Comparison of ENCODE assay signal across 6 cellular contexts in the genomic region with DNA sequence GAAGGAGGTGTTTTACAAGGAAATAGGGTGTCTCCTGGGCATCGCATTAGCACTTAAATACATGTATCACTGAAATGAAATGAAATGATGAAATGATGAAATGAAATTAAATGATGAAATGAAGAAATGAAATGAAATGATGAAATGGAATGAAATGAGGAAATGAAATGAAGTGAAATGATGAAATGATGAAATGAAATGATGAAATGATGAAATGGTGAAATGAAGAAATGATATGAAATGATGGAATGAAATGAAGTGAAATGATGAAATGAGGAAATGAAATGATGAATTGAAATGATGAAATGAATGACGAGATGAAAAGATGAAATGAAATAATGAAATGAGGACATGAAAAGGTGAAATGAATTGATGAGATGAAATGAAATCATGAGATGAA.
DNase-seq lines count a peak whose midpoint lies in the region; ATAC-seq, FAIRE-seq and TF ChIP-seq lines count a peak whose summit lies in the region.
"Not testable (repeated sequence)": the region's sequence is repeated elsewhere in the genome, so short reads cannot be mapped to it uniquely, and the experiment has no call there.

No MANE protein-coding gene starts in this region.

- H2AFZ ChIP-seq in GM12878 (ENCODE audit: control insufficient read depth, low read depth, low read length); HepG2 (ENCODE audit: low read length): not testable (repeated sequence)

- in situ Hi-C loops in GM12878 (cut with MboI); HepG2 (cut with HindIII; ENCODE audit: extremely low pct_ligation_motif_present, low pct_unique_long_range_greater_than_20kb): not testable (repeated sequence)

- TF ChIP-seq CTCF in Caco-2 (IDR thresholded peaks at IDR 0.05; ENCODE audit: insufficient read depth in 1 of 2, low read depth in 1 of 2, low read length in 1 of 2, severe bottlenecking in 1 of 2, unreplicated experiment in 1 of 2); HEK293 (tag by site-specific recombination; IDR thresholded peaks at IDR 0.05); GM12878 (IDR thresholded peaks at IDR 0.05 in 2 of 3, conservative IDR thresholded peaks at IDR 0.05 in 1 of 3; ENCODE audit: control insufficient read depth in 2 of 3, extremely low read depth in 1 of 3, insufficient read depth in 1 of 3, low read depth in 3 of 3, low read length in 3 of 3); chondrocyte (IDR thresholded peaks at IDR 0.05); HepG2 (CRISPR knock-in tag; IDR thresholded peaks at IDR 0.05): not testable (repeated sequence)

- not testable (repeated sequence) for H3K27me3 Mint-ChIP-seq in Caco-2 (ENCODE audit: insufficient read depth, unreplicated experiment); chondrocyte (ENCODE audit: low read depth)

- BruUV-seq in Caco-2 (replicated peaks; lab: Mats Ljungman, UMichigan); GM12878 (replicated peaks; lab: Mats Ljungman, UMichigan); HepG2 (replicated peaks; lab: Mats Ljungman, UMichigan): not testable (repeated sequence)

- not testable (repeated sequence) for H4K20me1 ChIP-seq in GM12878 (ENCODE audit: control insufficient read depth, insufficient read depth); HepG2 (ENCODE audit: insufficient read depth, low read length)

- TF ChIP-seq EP300 in GM12878 (IDR thresholded peaks at IDR 0.05; ENCODE audit: borderline replicate concordance in 1 of 2, control insufficient read depth in 1 of 2, low read depth in 2 of 2, low read length in 2 of 2); HepG2 (IDR thresholded peaks at IDR 0.05; ENCODE audit: low read depth in 2 of 2, low read length in 2 of 2); HepG2 (CRISPR knock-in tag; IDR thresholded peaks at IDR 0.05; ENCODE audit: borderline replicate concordance): not testable (repeated sequence)

- not testable (repeated sequence) for H3K4me1 ChIP-seq in Caco-2; HEK293 (ENCODE audit: control insufficient read depth, insufficient read depth, low read length); GM12878 (ENCODE audit: control insufficient read depth, insufficient read depth, low read length); HepG2 (ENCODE audit: insufficient read depth, low read length)

- TF ChIP-seq RAD21 in GM12878 (IDR thresholded peaks at IDR 0.05; ENCODE audit: insufficient read depth, low read depth, low read length); HepG2 (CRISPR knock-in tag; IDR thresholded peaks at IDR 0.05): not testable (repeated sequence)

- intact Hi-C loops in Caco-2 (cut with micrococcal nuclease; ENCODE audit: unreplicated experiment); GM12878 (cut with micrococcal nuclease; ENCODE audit: unreplicated experiment); HepG2 (cut with micrococcal nuclease; ENCODE audit: unreplicated experiment): not testable (repeated sequence)

- RAD21 ChIA-PET in GM12878 (lab: Charles Lee; ENCODE audit: unreplicated experiment) = not testable (repeated sequence)

- not testable (repeated sequence) for DNase-seq in Caco-2; GM12878 (ENCODE audit: low read depth, low spot score); chondrocyte (ENCODE audit: low spot score); HepG2 (ENCODE audit: low spot score)
- peak; percentile 0 for DNase-seq in superior temporal gyrus (ENCODE audit: extremely low spot score)

- TF ChIP-seq POLR2A in GM12878 (IDR thresholded peaks at IDR 0.05; ENCODE audit: low read depth, low read length); HepG2 (IDR thresholded peaks at IDR 0.05; ENCODE audit: insufficient read depth in 1 of 2, low read depth in 2 of 2, low read length in 2 of 2): not testable (repeated sequence)

- not testable (repeated sequence) for FAIRE-seq in GM12878 (lab: Jason Lieb, UNC); HepG2 (lab: Jason Lieb, UNC)

- not testable (repeated sequence) for H3K36me3 Mint-ChIP-seq in Caco-2 (ENCODE audit: insufficient read depth, unreplicated experiment); chondrocyte (ENCODE audit: low read depth)

- not testable (repeated sequence) for H3K36me3 ChIP-seq in Caco-2 (ENCODE audit: control insufficient read depth, insufficient read depth, low read length); HEK293 (ENCODE audit: control insufficient read depth in 2 of 2, insufficient read depth in 1 of 2, low read length in 2 of 2); GM12878 (ENCODE audit: control insufficient read depth in 2 of 2, insufficient read depth in 2 of 2, low read length in 1 of 2); HepG2 (replicated peaks in 1 of 2; ENCODE audit: control insufficient read depth in 1 of 2, insufficient read depth in 2 of 2, low read length in 2 of 2)

- CTCF ChIA-PET in Caco-2 (lab: Charles Lee); HEK293 (lab: Yijun Ruan, JAX); GM12878 (lab: Yijun Ruan, JAX); HepG2 (lab: Yijun Ruan, JAX; ENCODE audit: low intra/inter-chr PET ratio, low total read pairs): not testable (repeated sequence)

- not testable (repeated sequence) for ATAC-seq in GM12878, HepG2

- not testable (repeated sequence) for H3K9me3 ChIP-seq in Caco-2; HEK293 (ENCODE audit: control insufficient read depth, insufficient read depth, low read depth, low read length); GM12878 (replicated peaks; ENCODE audit: control insufficient read depth, insufficient read depth, low read length); HepG2 (ENCODE audit: low read length)

- H3K27ac Mint-ChIP-seq in Caco-2 (ENCODE audit: unreplicated experiment) (peak overlapping the region; percentile 62), chondrocyte (ENCODE audit: unreplicated experiment) (peak overlapping the region; percentile 69)

- H3K4me2 ChIP-seq in GM12878 (ENCODE audit: control insufficient read depth, insufficient read depth); HepG2 (ENCODE audit: low read depth, low read length): not testable (repeated sequence)

- not testable (repeated sequence) for H3K27me3 ChIP-seq in Caco-2 (replicated peaks; ENCODE audit: control insufficient read depth, insufficient read depth, low read length); GM12878 (replicated peaks in 1 of 2; ENCODE audit: control insufficient read depth in 2 of 2, insufficient read depth in 2 of 2, low read length in 1 of 2); HepG2 (ENCODE audit: control insufficient read depth in 1 of 2, insufficient read depth in 2 of 2, low read length in 2 of 2)

- WGBS in GM12878 (ENCODE audit: insufficient coverage, insufficient replicate concordance, low lambda C conversion rate, missing lambda C conversion rate) = 50% methylated on average over 2 of the region's 2 CpGs
- 50% methylated on average over 2 of the region's 2 CpGs for whole genome bisulfite sequencing in HepG2 (ENCODE audit: low lambda C conversion rate)

- H3K79me2 ChIP-seq in GM12878 (ENCODE audit: control insufficient read depth, insufficient read depth, low read length); HepG2 (ENCODE audit: insufficient read depth, low read length): not testable (repeated sequence)

- not testable (repeated sequence) for H3K27ac ChIP-seq in HEK293 (ENCODE audit: extremely low read depth, low read depth, low read length); GM12878 (ENCODE audit: control insufficient read depth, insufficient read depth); HepG2 (ENCODE audit: extremely low read length, insufficient read depth, low read length)

- POLR2A ChIA-PET in Caco-2 (lab: Charles Lee); HEK293 (lab: Yijun Ruan, JAX); GM12878 (lab: Charles Lee); HepG2 (lab: Yijun Ruan, JAX): not testable (repeated sequence)

- H3K4me1 Mint-ChIP-seq in Caco-2 (ENCODE audit: low read depth, unreplicated experiment); chondrocyte (ENCODE audit: low read depth): not testable (repeated sequence)

- SMC1A ChIA-PET in GM12878 (lab: Charles Lee; ENCODE audit: uncharacterized antibody, unreplicated experiment) = not testable (repeated sequence)

- not testable (repeated sequence) for H3K4me3 ChIP-seq in Caco-2 (ENCODE audit: low read depth, low read length); HEK293 (ENCODE audit: low read depth, low read length); GM12878; HepG2 (replicated peaks in 1 of 3; ENCODE audit: insufficient read depth in 1 of 3, low read depth in 2 of 3, low read length in 3 of 3)

- H3K9ac ChIP-seq in GM12878 (ENCODE audit: control insufficient read depth, insufficient read depth, low read length); HepG2 (ENCODE audit: insufficient read depth, low read depth, low read length): not testable (repeated sequence)

- H3K4me3 Mint-ChIP-seq in Caco-2 (ENCODE audit: unreplicated experiment); chondrocyte (ENCODE audit: unreplicated experiment): not testable (repeated sequence)

- H3K9me3 Mint-ChIP-seq in Caco-2 (ENCODE audit: unreplicated experiment) = peaks cover 16% of the 10 kb centered on the region
- not testable (repeated sequence) for H3K9me3 Mint-ChIP-seq in chondrocyte (ENCODE audit: low read depth)

TF ChIP-seq in HEK293, 187 proteins besides CTCF, POLR2A, EP300 and RAD21 (continues in another document):
- 0 out of 2 replicates have a peak, but pooled peaks have one; percentile 28 for TF ChIP-seq ZNF544 (tag by site-specific recombination; IDR thresholded peaks at IDR 0.05)

TF ChIP-seq in GM12878, 131 proteins besides CTCF, POLR2A, EP300 and RAD21:
- TF ChIP-seq ZNF24 (IDR thresholded peaks at IDR 0.05) = peak; percentile 59; the same call in 1 of the 2 replicates
TF ChIP-seq in GM12878: peak in this region for 1; not testable (repeated sequence) for 130.
